20 cellular contexts compared by ENCODE assay signal in genomic region chr4:126038492-126039236, GRCh38.
DNase-seq lines count a peak whose midpoint lies in the region; TF ChIP-seq lines count a peak whose summit lies in the region.
"Had no signal": no experiment of that assay in that cellular context is flagged by ENCODE, and none has a peak within 500 bp of the region (broad histone marks: within the 10 kb centered on the region; RNA-seq: fewer than 3 reads in every experiment).

No MANE protein-coding gene starts in this region.

- H3F3A ChIP-seq in GM23248 (ENCODE audit: insufficient read depth): no peaks in the 10 kb centered on the region

- H3K4me2 ChIP-seq in GM23248 (ENCODE audit: unreplicated experiment): no peak overlapping the region
- H3K4me2 ChIP-seq: PC-9 had no signal

- no peaks in the 10 kb centered on the region; the same call in 1 of the 2 replicates for H3K9me2 ChIP-seq in GM23248 (ENCODE audit: insufficient read depth)

- no peaks in the 10 kb centered on the region for H3K79me2 ChIP-seq in GM23248 (ENCODE audit: insufficient read depth)

- H3K4me3 ChIP-seq in GM23248 (no peak overlapping the region), coronary artery (peak overlapping the region; percentile 21)
- H3K4me3 ChIP-seq: PC-9 had no signal

- no peaks in the 10 kb centered on the region for H3K36me3 ChIP-seq in GM23248 (ENCODE audit: low read depth)

- no peaks in the 10 kb centered on the region for H3K27me3 ChIP-seq in GM23248 (replicated peaks; ENCODE audit: insufficient read depth)

- H3K4me1 Mint-ChIP-seq in osteocyte (ENCODE audit: unreplicated experiment): peaks cover 14% of the 10 kb centered on the region

- H3K27ac ChIP-seq in GM23248 (no peak overlapping the region), coronary artery (no peak overlapping the region)
- H3K27ac ChIP-seq: C4-2B, PC-9, RWPE1 had no signal

- no peaks in the 10 kb centered on the region for H3K9me3 Mint-ChIP-seq in osteocyte (ENCODE audit: unreplicated experiment)

- peaks cover 16% of the 10 kb centered on the region for H3K27me3 Mint-ChIP-seq in osteocyte (ENCODE audit: unreplicated experiment)

- DNase-seq in GM23248 (no peak), LHCN-M2 (ENCODE audit: low read depth) (peak; percentile 10), coronary artery (ENCODE audit: low spot score) (no peak), osteocyte (ENCODE audit: extremely low spot score, unreplicated experiment) (no peak), GM19238 (ENCODE audit: insufficient read length, low spot score) (no peak)
- DNase-seq in activated T-cell treated with anti-CD3 and anti-CD28 coated beads, Interleukin-2, amount 50 U/mL, for 1 hour: no peak
- DNase-seq in stimulated activated CD4-positive, alpha-beta T cell treated with anti-CD3 and anti-CD28 coated beads, Interleukin-4, amount 100 ng/mL, for 4 hours: no peak
- DNase-seq: AML-193, DMS 273 treated with DMSO at 0.1 percent for 48 hours, GDM1, GOT3, KG1, MV-4-11, NCI-H187, NCI-H2227 treated with DMSO at 0.1 percent for 48 hours, NCI-H524 treated with DMSO at 0.1 percent for 48 hours, PC-9, SIG-M5 had no signal

- H3K36me3 Mint-ChIP-seq in osteocyte (ENCODE audit: unreplicated experiment): peaks cover 2% of the 10 kb centered on the region

- H3K27ac Mint-ChIP-seq in osteocyte (ENCODE audit: unreplicated experiment): peak overlapping the region; percentile 36

- in situ Hi-C loops in GM23248 (cut with MboI): no loop called here

- H3K4me1 ChIP-seq in GM23248 (ENCODE audit: insufficient read depth): no peaks in the 10 kb centered on the region

- H3K4me3 Mint-ChIP-seq in osteocyte (ENCODE audit: unreplicated experiment): no peak overlapping the region

- H4K20me1 ChIP-seq in GM23248 (ENCODE audit: insufficient read depth): no peaks in the 10 kb centered on the region

- 4 to 7% methylated on average over 2 of the region's 2 CpGs for WGBS in GM23248 (ENCODE audit: low coverage in 1 of 2, low lambda C conversion rate in 2 of 2, missing lambda C conversion rate in 2 of 2), 2 experiments

- H3K9ac ChIP-seq in GM23248: no peak overlapping the region

- no peaks in the 10 kb centered on the region for H3K9me3 ChIP-seq in GM23248 (ENCODE audit: low read depth)

- peak overlapping the region; percentile 28; the same call in 1 of the 2 replicates for H2AFZ ChIP-seq in GM23248
- H2AFZ ChIP-seq: PC-9 had no signal

- no peak for TF ChIP-seq CTCF in coronary artery (IDR thresholded peaks at IDR 0.05)
- no peak for TF ChIP-seq CTCF in osteocyte (IDR thresholded peaks at IDR 0.05)
